Comparison of ENCODE assay signal across 18 cellular contexts in the genomic region with DNA sequence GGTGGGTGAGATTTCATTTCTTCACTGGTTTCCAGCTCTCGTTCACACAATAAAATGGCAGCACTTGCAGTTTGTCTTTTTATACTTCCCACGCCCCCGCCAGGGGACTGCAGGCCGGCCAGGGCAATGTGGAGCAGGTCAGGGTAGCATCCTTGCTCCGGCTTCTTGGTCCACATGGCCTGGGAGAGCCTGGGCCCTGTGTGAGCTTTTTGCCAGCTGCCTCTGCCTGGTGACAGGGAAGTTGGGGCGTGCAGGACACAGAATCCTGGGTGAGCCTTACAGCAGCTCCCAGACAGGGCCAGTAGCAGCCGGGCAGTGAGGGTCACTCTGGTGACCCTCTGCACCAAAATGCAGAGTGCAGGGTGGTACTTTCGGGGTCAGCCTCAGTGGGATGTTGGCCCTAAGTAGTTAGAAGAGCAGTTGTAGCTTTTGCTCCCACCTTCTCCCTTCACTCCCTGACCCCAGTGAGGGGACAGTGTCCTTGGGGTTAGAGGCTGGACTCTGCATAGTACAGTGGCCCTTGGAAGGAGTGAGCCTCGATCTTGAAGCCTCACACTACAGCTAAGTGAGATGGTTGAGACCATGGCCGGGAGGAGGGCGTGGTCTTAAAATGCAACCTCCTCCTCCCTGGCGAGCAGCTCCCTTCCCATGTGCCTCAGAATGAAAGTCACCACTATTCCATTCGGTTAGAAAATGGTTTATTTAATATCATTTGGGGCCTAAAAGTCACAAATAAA. TPM values are rescaled to one million over a fixed set of nuclear protein-coding genes. Genes with fewer than 3 reads are reported as not detected.
DNase-seq lines count a peak whose midpoint lies in the region; ATAC-seq and TF ChIP-seq lines count a peak whose summit lies in the region.
"Had no signal": no experiment of that assay in that cellular context is flagged by ENCODE, and none has a peak within 500 bp of the region (broad histone marks: within the 10 kb centered on the region; RNA-seq: fewer than 3 reads in every experiment).

No MANE protein-coding gene starts in this region.

- no peaks in the 10 kb centered on the region for H3K9me3 Mint-ChIP-seq in activated naive CD8-positive, alpha-beta T cell treated with anti-CD3 and anti-CD28 coated beads, Interleukin-2, amount 50 U/mL, for 24 hours
- H3K9me3 Mint-ChIP-seq in mesothelial cell of epicardium = no peaks in the 10 kb centered on the region
- H3K9me3 Mint-ChIP-seq: activated CD4-positive, alpha-beta memory T cell treated with anti-CD3 and anti-CD28 coated beads for 36 hours; activated naive CD4-positive, alpha-beta T cell treated with anti-CD3 and anti-CD28 coated beads, Interleukin-2, amount 10 ng/mL, durations not matched to agents 7 days and 5 days; H9; T-helper 1 cell treated with Interleukin-12 subunit alpha and Interleukin-12 subunit beta and Interleukin-4 antibody, amounts not matched to agents 30 μg/mL and 1 μg/mL, for 36 hours had no signal

- no peak overlapping the region for H2BK120ac ChIP-seq in mesenchymal stem cell (ENCODE audit: low read depth, low read length)

- peak overlapping the region; percentile 8 for H2AK5ac ChIP-seq in mesenchymal stem cell (ENCODE audit: low read length, severe bottlenecking)

- H3K36me3 ChIP-seq in mesenchymal stem cell (ENCODE audit: control insufficient read depth in 1 of 2, insufficient read depth in 2 of 2, low read depth in 1 of 2, low read length in 2 of 2) (peaks cover 77 to 79% of the 10 kb centered on the region in 2 experiments), stomach smooth muscle (ENCODE audit: control insufficient read depth in 2 of 2, insufficient read depth in 2 of 2, low read length in 2 of 2) (peaks cover 41 to 52% of the 10 kb centered on the region in 2 donors)

- ATAC-seq in T-helper 17 cell = no peak
- no peak for ATAC-seq in activated naive CD8-positive, alpha-beta T cell treated with anti-CD3 and anti-CD28 coated beads, Interleukin-2, amount 50 U/mL, for 24 hours

- no peak overlapping the region for H3K9ac ChIP-seq in mesenchymal stem cell (ENCODE audit: low read length)
- H3K9ac ChIP-seq in stomach smooth muscle (ENCODE audit: low read length in 2 of 2) = no peak overlapping the region

- H2BK5ac ChIP-seq in mesenchymal stem cell (ENCODE audit: low read depth, low read length, poor library complexity, severe bottlenecking) = no peak overlapping the region

- peaks cover 9% of the 10 kb centered on the region for H3K4me1 Mint-ChIP-seq in T-helper 17 cell
- peaks cover 7% of the 10 kb centered on the region for H3K4me1 Mint-ChIP-seq in activated naive CD8-positive, alpha-beta T cell treated with anti-CD3 and anti-CD28 coated beads, Interleukin-2, amount 50 U/mL, for 24 hours
- H3K4me1 Mint-ChIP-seq in mesothelial cell of epicardium = no peaks in the 10 kb centered on the region
- H3K4me1 Mint-ChIP-seq: activated naive CD4-positive, alpha-beta T cell treated with anti-CD3 and anti-CD28 coated beads, Interleukin-2, amount 10 ng/mL, durations not matched to agents 7 days and 5 days; H9 had no signal

- H3K27me3 ChIP-seq in mesenchymal stem cell (ENCODE audit: control insufficient read depth in 1 of 2, insufficient read depth in 1 of 2, low read length in 2 of 2) (no peaks in the 10 kb centered on the region), stomach smooth muscle (ENCODE audit: control insufficient read depth in 1 of 2, insufficient read depth in 2 of 2, low read length in 2 of 2) (no peaks in the 10 kb centered on the region)
- H3K27me3 ChIP-seq: SJCRH30, upper lobe of left lung had no signal

- no peaks in the 10 kb centered on the region for H3K9me3 ChIP-seq in T-helper 17 cell (ENCODE audit: control insufficient read depth, low read length, poor library complexity, severe bottlenecking)
- H3K9me3 ChIP-seq in mesenchymal stem cell (ENCODE audit: control insufficient read depth, low read length) = no peaks in the 10 kb centered on the region
- no peaks in the 10 kb centered on the region for H3K9me3 ChIP-seq in stomach smooth muscle (ENCODE audit: control insufficient read depth in 2 of 2, low read length in 2 of 2)
- H3K9me3 ChIP-seq: SJCRH30, upper lobe of left lung had no signal

- H3K4ac ChIP-seq in mesenchymal stem cell (ENCODE audit: low read depth in 1 of 2, low read length in 2 of 2) = no peak overlapping the region

- H4K91ac ChIP-seq in mesenchymal stem cell (ENCODE audit: low read length) = no peak overlapping the region

- 95% methylated on average over 11 of the region's 13 CpGs for WGBS in mesenchymal stem cell

- no peak for TF ChIP-seq CTCF in mesothelial cell of epicardium (IDR thresholded peaks at IDR 0.05; ENCODE audit: unreplicated experiment)

- peak in 1 of 3 donors; percentile 6 for DNase-seq in T-helper 17 cell
- DNase-seq in mesenchymal stem cell = no peak
- DNase-seq in activated naive CD8-positive, alpha-beta T cell treated with anti-CD3 and anti-CD28 coated beads, Interleukin-2, amount 50 U/mL, for 24 hours = no peak
- DNase-seq in effector CD8-positive, alpha-beta T cell (lab: John Stamatoyannopoulos, UW) = no peak
- DNase-seq in mesothelial cell of epicardium (ENCODE audit: low spot score in 2 of 2, unreplicated experiment in 2 of 2) = no peak
- DNase-seq: activated T-cell treated with anti-CD3 and anti-CD28 coated beads for 4 hours; DND-41; glutamatergic neuron; KG1; SJCRH30; stimulated activated naive CD4-positive, alpha-beta T cell treated with Interleukin-2 at 50 U/mL for 16 hours; upper lobe of left lung had no signal

- no peak overlapping the region for H2AFZ ChIP-seq in mesenchymal stem cell (ENCODE audit: low read depth, low read length)

- H3K27ac ChIP-seq in cingulate gyrus (ENCODE audit: low read depth, low read length) = peak overlapping the region; percentile 90
- H3K27ac ChIP-seq in mesenchymal stem cell (ENCODE audit: low read length, poor library complexity, severe bottlenecking) = no peak overlapping the region
- H3K27ac ChIP-seq in stomach smooth muscle (ENCODE audit: low read length) = peak overlapping the region; percentile 62
- H3K27ac ChIP-seq: SJCRH30, upper lobe of left lung had no signal

- no peak overlapping the region for H2BK12ac ChIP-seq in mesenchymal stem cell (ENCODE audit: low read length in 2 of 2)

- H3K4me2 ChIP-seq in mesenchymal stem cell (ENCODE audit: low read length, poor library complexity, severe bottlenecking) = no peak overlapping the region

- no peak overlapping the region for H4K8ac ChIP-seq in mesenchymal stem cell (ENCODE audit: low read length)

- no peak overlapping the region for H2BK15ac ChIP-seq in mesenchymal stem cell (ENCODE audit: low read depth, poor library complexity, severe bottlenecking)

- no peak overlapping the region for H3K18ac ChIP-seq in mesenchymal stem cell (ENCODE audit: low read depth in 1 of 2, low read length in 2 of 2)

- H3K4me3 Mint-ChIP-seq in T-helper 17 cell (no peak overlapping the region), mesothelial cell of epicardium (no peak overlapping the region)
- H3K4me3 Mint-ChIP-seq in activated naive CD8-positive, alpha-beta T cell treated with anti-CD3 and anti-CD28 coated beads, Interleukin-2, amount 50 U/mL, for 24 hours = no peak overlapping the region
- H3K4me3 Mint-ChIP-seq: activated CD4-positive, alpha-beta memory T cell treated with anti-CD3 and anti-CD28 coated beads for 36 hours; activated naive CD4-positive, alpha-beta T cell treated with anti-CD3 and anti-CD28 coated beads, Interleukin-2, amount 10 ng/mL, durations not matched to agents 7 days and 5 days; H9; T-helper 1 cell treated with Interleukin-12 subunit alpha and Interleukin-12 subunit beta and Interleukin-4 antibody, amounts not matched to agents 30 μg/mL and 1 μg/mL, for 36 hours had no signal

- H3K4me3 ChIP-seq in mesenchymal stem cell (ENCODE audit: insufficient read depth in 1 of 2, low read depth in 1 of 2, low read length in 2 of 2) (no peak overlapping the region), stomach smooth muscle (ENCODE audit: low read length in 2 of 2) (no peak overlapping the region)
- H3K4me3 ChIP-seq: SJCRH30, upper lobe of left lung had no signal

- H3K27ac Mint-ChIP-seq in T-helper 17 cell (peak overlapping the region; percentile 83), mesothelial cell of epicardium (no peak overlapping the region)
- H3K27ac Mint-ChIP-seq in activated naive CD8-positive, alpha-beta T cell treated with anti-CD3 and anti-CD28 coated beads, Interleukin-2, amount 50 U/mL, for 24 hours = no peak overlapping the region
- H3K27ac Mint-ChIP-seq: activated CD4-positive, alpha-beta memory T cell treated with anti-CD3 and anti-CD28 coated beads for 36 hours; activated naive CD4-positive, alpha-beta T cell treated with anti-CD3 and anti-CD28 coated beads, Interleukin-2, amount 10 ng/mL, durations not matched to agents 7 days and 5 days; T-helper 1 cell treated with Interleukin-12 subunit alpha and Interleukin-12 subunit beta and Interleukin-4 antibody, amounts not matched to agents 30 μg/mL and 1 μg/mL, for 36 hours had no signal

- peaks cover 3% of the 10 kb centered on the region for H3K36me3 Mint-ChIP-seq in T-helper 17 cell (ENCODE audit: low read depth)
- H3K36me3 Mint-ChIP-seq in activated naive CD8-positive, alpha-beta T cell treated with anti-CD3 and anti-CD28 coated beads, Interleukin-2, amount 50 U/mL, for 24 hours (ENCODE audit: low read depth) = peaks cover 15% of the 10 kb centered on the region
- peaks cover 32% of the 10 kb centered on the region for H3K36me3 Mint-ChIP-seq in mesothelial cell of epicardium

- H3K4me1 ChIP-seq in mesenchymal stem cell (ENCODE audit: control insufficient read depth, insufficient read depth, low read depth, low read length) = peaks cover 31% of the 10 kb centered on the region
- peaks cover 22% of the 10 kb centered on the region for H3K4me1 ChIP-seq in stomach smooth muscle (ENCODE audit: control insufficient read depth, insufficient read depth, low read length)
- H3K4me1 ChIP-seq: SJCRH30, upper lobe of left lung had no signal

- H3K79me1 ChIP-seq in mesenchymal stem cell (replicated peaks; ENCODE audit: low read length, poor library complexity, severe bottlenecking) = peaks cover 37% of the 10 kb centered on the region

- no peak overlapping the region for H3K14ac ChIP-seq in mesenchymal stem cell (ENCODE audit: low read length in 2 of 2)

- no peaks in the 10 kb centered on the region for H3K27me3 Mint-ChIP-seq in T-helper 17 cell
- H3K27me3 Mint-ChIP-seq in activated naive CD8-positive, alpha-beta T cell treated with anti-CD3 and anti-CD28 coated beads, Interleukin-2, amount 50 U/mL, for 24 hours = no peaks in the 10 kb centered on the region
- no peaks in the 10 kb centered on the region for H3K27me3 Mint-ChIP-seq in mesothelial cell of epicardium (ENCODE audit: low read depth)
- H3K27me3 Mint-ChIP-seq: activated CD4-positive, alpha-beta memory T cell treated with anti-CD3 and anti-CD28 coated beads for 36 hours; activated naive CD4-positive, alpha-beta T cell treated with anti-CD3 and anti-CD28 coated beads, Interleukin-2, amount 10 ng/mL, durations not matched to agents 7 days and 5 days had no signal

- H3K23ac ChIP-seq in mesenchymal stem cell (ENCODE audit: low read length in 2 of 2) = no peak overlapping the region

RNA-seq across cellular contexts. Expression of a gene that starts 23.8 kb away (rescaled TPM):
- total RNA-seq in T-helper 17 cell (10 to 100 TPM; 28.6 to 53.1 TPM), mesothelial cell of epicardium (46.6 to 48.0 TPM (median 47.4 TPM) in 3 replicates)
- 50.3 TPM for polyA plus RNA-seq in mesenchymal stem cell (2013, experiment 1 of 2)
- polyA plus RNA-seq in mesenchymal stem cell (2013, experiment 2 of 2) = 48.3 TPM
